In genomic region chr5:158958048-158958994, GRCh38 we compare ENCODE assay signal across 11 cellular contexts.
DNase-seq lines count a peak whose midpoint lies in the region; ATAC-seq, FAIRE-seq and TF ChIP-seq lines count a peak whose summit lies in the region.
"Had no signal": no experiment of that assay in that cellular context is flagged by ENCODE, and none has a peak within 500 bp of the region (broad histone marks: within the 10 kb centered on the region; RNA-seq: fewer than 3 reads in every experiment).

No MANE protein-coding gene starts in this region.

- no peaks in the 10 kb centered on the region for H3K27me3 ChIP-seq in right lobe of liver
- H3K27me3 ChIP-seq: upper lobe of left lung had no signal

- H3K27ac ChIP-seq in right lobe of liver (no peak overlapping the region), caudate nucleus (ENCODE audit: low read depth, low read length) (no peak overlapping the region), kidney (ENCODE audit: low read depth in 2 of 2, low read length in 2 of 2) (peak overlapping the region in 1 of 2 donors; percentile 63)
- H3K27ac ChIP-seq: upper lobe of left lung had no signal

- H3K27me3 Mint-ChIP-seq in nephron (ENCODE audit: low read depth) = peaks cover 6% of the 10 kb centered on the region

- peak; percentile 33 for ATAC-seq in GM21576 (IDR thresholded peaks at IDR 0.05; ENCODE audit: unreplicated experiment)
- no peak for ATAC-seq in right lobe of liver

- no peak overlapping the region for H3K4me3 Mint-ChIP-seq in nephron

- H3K27ac Mint-ChIP-seq in nephron = peak overlapping the region in 2 of 3 experiments; percentile 29 to 50

- DNase-seq in GM12892 (ENCODE audit: insufficient read length) = no peak
- no peak for DNase-seq in right lobe of liver
- DNase-seq in caudate nucleus (lab: John Stamatoyannopoulos, UW) = no peak
- no peak for DNase-seq in kidney
- no peak for DNase-seq in nucleus accumbens (lab: John Stamatoyannopoulos, UW)
- DNase-seq: activated CD4-positive, CD25-positive, alpha-beta regulatory T cell; MM.1S; upper lobe of left lung had no signal

- FAIRE-seq in GM12892 (lab: Jason Lieb, UNC) = peak; percentile 99
- FAIRE-seq in kidney (lab: Jason Lieb, UNC) = no peak

- TF ChIP-seq POLR2A in GM12892 (IDR thresholded peaks at IDR 0.05; ENCODE audit: low read depth, low read length) (no peak), Raji (IDR thresholded peaks at IDR 0.05; ENCODE audit: insufficient read depth, low read depth, low read length) (peak; percentile 59), right lobe of liver (IDR thresholded peaks at IDR 0.05) (no peak)

- H3K36me3 ChIP-seq in right lobe of liver = no peaks in the 10 kb centered on the region
- no peaks in the 10 kb centered on the region for H3K36me3 ChIP-seq in kidney (ENCODE audit: control insufficient read depth in 1 of 2, insufficient read depth in 2 of 2, low read length in 2 of 2)
- H3K36me3 ChIP-seq: upper lobe of left lung had no signal

- H3K4me1 ChIP-seq in right lobe of liver = no peaks in the 10 kb centered on the region
- no peaks in the 10 kb centered on the region for H3K4me1 ChIP-seq in kidney (ENCODE audit: control insufficient read depth in 1 of 2, insufficient read depth in 1 of 2, low read depth in 1 of 2, low read length in 2 of 2)

- no peak for TF ChIP-seq CTCF in nephron (IDR thresholded peaks at IDR 0.05; ENCODE audit: unreplicated experiment in 3 of 3)
- no peak for TF ChIP-seq CTCF in right lobe of liver (IDR thresholded peaks at IDR 0.05)
- TF ChIP-seq CTCF in kidney (IDR thresholded peaks at IDR 0.05; ENCODE audit: borderline replicate concordance, extremely low read depth, insufficient read depth) = no peak

- H3K9me3 ChIP-seq in right lobe of liver (peaks cover 0 to 7% (median 0%) of the 10 kb centered on the region in 4 donors), kidney (ENCODE audit: control insufficient read depth in 1 of 2, low read length in 2 of 2) (peaks cover 0 to 3% of the 10 kb centered on the region in 2 donors)
- H3K9me3 ChIP-seq: upper lobe of left lung had no signal

- peaks cover 9% of the 10 kb centered on the region for H3K36me3 Mint-ChIP-seq in nephron (ENCODE audit: low read depth)

- intact Hi-C loops in right lobe of liver (cut with DNase I) = no loop called here
- intact Hi-C loops in kidney (cut with DNase I) = no loop called here

- H3K4me3 ChIP-seq in right lobe of liver (no peak overlapping the region), kidney (ENCODE audit: low read length in 2 of 2) (no peak overlapping the region)
- H3K4me3 ChIP-seq: upper lobe of left lung had no signal

- H3K9ac ChIP-seq in kidney (ENCODE audit: low read length in 2 of 2) = no peak overlapping the region

- H3K9me3 Mint-ChIP-seq in nephron = peaks cover 6% of the 10 kb centered on the region

- H3K4me1 Mint-ChIP-seq in nephron = peaks cover 21% of the 10 kb centered on the region

- 72% methylated on average over 13 of the region's 15 CpGs for WGBS in right lobe of liver (ENCODE audit: insufficient coverage, low coverage, low lambda C conversion rate, missing lambda C conversion rate)
